8 cellular contexts compared by ENCODE assay signal in the genomic region with DNA sequence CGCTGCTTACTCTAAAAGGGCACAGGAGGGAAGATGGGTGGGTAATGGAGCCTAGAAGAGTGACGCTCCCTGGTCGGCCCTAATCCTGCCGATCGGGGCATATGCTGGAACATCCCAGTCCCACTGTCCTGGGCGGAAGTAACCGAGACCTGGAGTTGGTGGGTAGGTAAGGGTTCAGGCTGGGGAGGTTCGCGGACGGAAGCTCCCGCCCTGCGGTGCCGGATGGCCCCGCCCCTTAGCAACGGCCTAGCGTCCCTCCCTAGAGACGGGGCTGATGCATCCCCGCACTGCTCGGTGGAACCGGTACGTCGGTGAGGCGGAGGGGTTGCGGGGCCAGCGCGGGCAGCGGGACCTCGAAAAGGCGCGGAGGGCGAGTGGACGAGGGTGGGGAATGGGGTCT. TPM values are rescaled to one million over a fixed set of nuclear protein-coding genes. Genes with fewer than 3 reads are reported as not detected.
DNase-seq lines count a peak whose midpoint lies in the region; ATAC-seq and TF ChIP-seq lines count a peak whose summit lies in the region.

No MANE protein-coding gene starts in this region.

- H3K9me3 ChIP-seq in RWPE2 (ENCODE audit: severe bottlenecking) (no peaks in the 10 kb centered on the region), hepatocyte (ENCODE audit: low read depth) (no peaks in the 10 kb centered on the region), spleen (no peaks in the 10 kb centered on the region)

- no peaks in the 10 kb centered on the region for H3K27me3 Mint-ChIP-seq in activated naive CD8-positive, alpha-beta T cell treated with anti-CD3 and anti-CD28 coated beads for 36 hours

- DNase-seq in GM03348 (ENCODE audit: low spot score) = peak; percentile 80
- DNase-seq in RWPE2 (ENCODE audit: low spot score) = no peak
- DNase-seq in activated naive CD8-positive, alpha-beta T cell treated with anti-CD3 and anti-CD28 coated beads for 36 hours = peak; percentile 77
- peak; percentile 84 for DNase-seq in hepatocyte (ENCODE audit: low spot score)
- peak; percentile 92 for DNase-seq in spleen

- no peak overlapping the region for H3K4me3 ChIP-seq in RWPE2 (ENCODE audit: severe bottlenecking)
- peak overlapping the region; percentile 12 for H3K4me3 ChIP-seq in hepatocyte
- H3K4me3 ChIP-seq in spleen = peak overlapping the region in 6 of 8 donors; percentile 6 to 51 (median 27)

- H2AFZ ChIP-seq in hepatocyte = peak overlapping the region; percentile 62

- peak overlapping the region; percentile 16 for H3K27ac Mint-ChIP-seq in activated naive CD8-positive, alpha-beta T cell treated with anti-CD3 and anti-CD28 coated beads for 36 hours

- H3K36me3 Mint-ChIP-seq in activated naive CD8-positive, alpha-beta T cell treated with anti-CD3 and anti-CD28 coated beads for 36 hours = peaks cover 3% of the 10 kb centered on the region

- H3K36me3 ChIP-seq in RWPE2 (ENCODE audit: low read depth) (no peaks in the 10 kb centered on the region), hepatocyte (replicated peaks; ENCODE audit: insufficient read depth, low read depth) (no peaks in the 10 kb centered on the region), spleen (peaks cover 0 to 15% (median 0%) of the 10 kb centered on the region in 6 donors)

- no peaks in the 10 kb centered on the region for H3K9me3 Mint-ChIP-seq in activated naive CD8-positive, alpha-beta T cell treated with anti-CD3 and anti-CD28 coated beads for 36 hours

- ATAC-seq in RWPE2 (ENCODE audit: low read depth) = peak; percentile 70; the same call in 2 of the 3 replicates
- ATAC-seq in GM19452 (IDR thresholded peaks at IDR 0.05; ENCODE audit: unreplicated experiment) = no peak
- ATAC-seq in HG02884 (IDR thresholded peaks at IDR 0.05; ENCODE audit: unreplicated experiment) = no peak
- ATAC-seq in GM19328 (IDR thresholded peaks at IDR 0.05; ENCODE audit: unreplicated experiment) = no peak

- WGBS in hepatocyte (ENCODE audit: low lambda C conversion rate, missing lambda C conversion rate) = 2% methylated on average over 32 of the region's 32 CpGs
- WGBS in spleen, 5 donors = 10 to 33% (median 20%) methylated on average over 29 to 32 of the region's 32 CpGs

- intact Hi-C loops in spleen (cut with DNase I; ENCODE audit: low total_unique reads) = no loop called here

- TF ChIP-seq CTCF in RWPE2 (IDR thresholded peaks at IDR 0.05; ENCODE audit: poor library complexity, severe bottlenecking) (no peak), hepatocyte (IDR thresholded peaks at IDR 0.05; ENCODE audit: poor library complexity) (no peak), spleen (IDR thresholded peaks at IDR 0.05 in 8 of 11, conservative IDR thresholded peaks at IDR 0.05 in 3 of 11) (no peak)

- H3K4me1 Mint-ChIP-seq in activated naive CD8-positive, alpha-beta T cell treated with anti-CD3 and anti-CD28 coated beads for 36 hours = peaks cover 40% of the 10 kb centered on the region

- no peaks in the 10 kb centered on the region for H3K79me2 ChIP-seq in hepatocyte

- H3K27me3 ChIP-seq in RWPE2 (ENCODE audit: insufficient read depth, poor library complexity, severe bottlenecking) (no peaks in the 10 kb centered on the region), hepatocyte (no peaks in the 10 kb centered on the region), spleen (replicated peaks in 1 of 7) (no peaks in the 10 kb centered on the region)

- H4K20me1 ChIP-seq in hepatocyte (ENCODE audit: insufficient read depth, poor library complexity, severe bottlenecking) = no peaks in the 10 kb centered on the region

- no peaks in the 10 kb centered on the region for H3K9me2 ChIP-seq in hepatocyte (replicated peaks; ENCODE audit: insufficient read depth)

- peak overlapping the region; percentile 66 for H3K4me3 Mint-ChIP-seq in activated naive CD8-positive, alpha-beta T cell treated with anti-CD3 and anti-CD28 coated beads for 36 hours

- H3K4me1 ChIP-seq in RWPE2 (ENCODE audit: insufficient read depth, poor library complexity, severe bottlenecking) (no peaks in the 10 kb centered on the region), hepatocyte (ENCODE audit: insufficient read depth) (peaks cover 8% of the 10 kb centered on the region), spleen (peaks cover 22 to 41% (median 30%) of the 10 kb centered on the region in 6 donors)

- no peak for TF ChIP-seq POLR2A in spleen (IDR thresholded peaks at IDR 0.05)

- no peak overlapping the region for H3K27ac ChIP-seq in RWPE2 (ENCODE audit: poor library complexity, severe bottlenecking)
- H3K27ac ChIP-seq in hepatocyte = no peak overlapping the region
- peak overlapping the region in 2 of 8 donors; percentile 20 to 50 for H3K27ac ChIP-seq in spleen

- peak overlapping the region; percentile 81 for H3K4me2 ChIP-seq in hepatocyte

RNA-seq across cellular contexts. Expression of gene DNAH1, which starts 1.5 kb away (rescaled TPM):
- total RNA-seq in activated naive CD8-positive, alpha-beta T cell treated with anti-CD3 and anti-CD28 coated beads for 36 hours = 1 to 10 TPM; 2.6 to 3.7 TPM
- total RNA-seq in hepatocyte = 2.5 and 4.0 TPM in 2 replicates
- 2.7 and 4.2 TPM in 2 replicates for polyA plus RNA-seq in hepatocyte
- 10 to 100 TPM; 21.0 to 35.8 (median 27.1) TPM for total RNA-seq in spleen
- polyA plus RNA-seq in spleen = 10 to 100 TPM in 1 of 3 donors, 1 to 10 TPM in 2; 4.9 to 10.1 (median 9.7) TPM

RNA-seq across cellular contexts. Expression of gene GLYCTK, which starts 30.0 kb away (rescaled TPM):
- 10 to 100 TPM; 16.1 to 17.2 TPM for total RNA-seq in activated naive CD8-positive, alpha-beta T cell treated with anti-CD3 and anti-CD28 coated beads for 36 hours
- total RNA-seq in hepatocyte (112 and 116 TPM in 2 replicates), spleen (10 to 100 TPM; 13.4 to 31.9 (median 26.8) TPM)
- polyA plus RNA-seq in hepatocyte (95.5 and 110 TPM in 2 replicates), spleen (10 to 100 TPM; 14.9 to 22.5 (median 22.2) TPM)

RNA-seq across cellular contexts. Expression of gene WDR82, which starts 39.2 kb away (rescaled TPM):
- total RNA-seq in activated naive CD8-positive, alpha-beta T cell treated with anti-CD3 and anti-CD28 coated beads for 36 hours = 100 to 1,000 TPM; 121 to 123 TPM
- 50.9 and 52.1 TPM in 2 replicates for total RNA-seq in hepatocyte
- 20.2 and 24.8 TPM in 2 replicates for polyA plus RNA-seq in hepatocyte
- total RNA-seq in spleen = 10 to 100 TPM; 60.5 to 80.6 (median 72.0) TPM
- polyA plus RNA-seq in spleen = 10 to 100 TPM; 20.9 to 35.8 (median 23.6) TPM
